Comparison of ENCODE assay signal across 18 cellular contexts in genomic region chr3:41033956-41034519, GRCh38.
A peak's percentile ranks its signal among the peaks of the same experiment; 100 is the strongest.
DNase-seq lines count a peak whose midpoint lies in the region; ATAC-seq and TF ChIP-seq lines count a peak whose summit lies in the region.
"Had no signal": no experiment of that assay in that cellular context is flagged by ENCODE, and none has a peak within 500 bp of the region (broad histone marks: within the 10 kb centered on the region; RNA-seq: fewer than 3 reads in every experiment).

No MANE protein-coding gene starts in this region.

- H3K27me3 Mint-ChIP-seq in WTC11 (ENCODE audit: low read depth) (no peaks in the 10 kb centered on the region), endothelial cell (ENCODE audit: unreplicated experiment) (no peaks in the 10 kb centered on the region)
- peaks cover 16% of the 10 kb centered on the region for H3K27me3 Mint-ChIP-seq in activated T-helper 17 cell treated with anti-CD3 and anti-CD28 coated beads, Interleukin-2, amount 50 U/mL, for 72 hours

- peaks cover 14% of the 10 kb centered on the region for H3K9me3 Mint-ChIP-seq in WTC11
- H3K9me3 Mint-ChIP-seq in endothelial cell (ENCODE audit: unreplicated experiment), result no peaks in the 10 kb centered on the region
- no peaks in the 10 kb centered on the region for H3K9me3 Mint-ChIP-seq in activated T-helper 17 cell treated with anti-CD3 and anti-CD28 coated beads, Interleukin-2, amount 50 U/mL, for 72 hours
- H3K9me3 Mint-ChIP-seq: CD4-positive, CD25-positive, alpha-beta regulatory T cell had no signal

- H3K4me3 Mint-ChIP-seq in WTC11 (no peak overlapping the region), endothelial cell (ENCODE audit: unreplicated experiment) (no peak overlapping the region)
- H3K4me3 Mint-ChIP-seq in activated T-helper 17 cell treated with anti-CD3 and anti-CD28 coated beads, Interleukin-2, amount 50 U/mL, for 72 hours, result no peak overlapping the region
- H3K4me3 Mint-ChIP-seq: CD4-positive, CD25-positive, alpha-beta regulatory T cell had no signal

- H3K27ac Mint-ChIP-seq in WTC11 (no peak overlapping the region), endothelial cell (ENCODE audit: unreplicated experiment) (no peak overlapping the region)
- no peak overlapping the region for H3K27ac Mint-ChIP-seq in activated T-helper 17 cell treated with anti-CD3 and anti-CD28 coated beads, Interleukin-2, amount 50 U/mL, for 72 hours
- H3K27ac Mint-ChIP-seq: CD4-positive, CD25-positive, alpha-beta regulatory T cell had no signal

- H3K36me3 Mint-ChIP-seq in WTC11 (peaks cover 12% of the 10 kb centered on the region), endothelial cell (ENCODE audit: low read depth, unreplicated experiment) (peaks cover 16% of the 10 kb centered on the region)
- no peaks in the 10 kb centered on the region for H3K36me3 Mint-ChIP-seq in activated T-helper 17 cell treated with anti-CD3 and anti-CD28 coated beads, Interleukin-2, amount 50 U/mL, for 72 hours (ENCODE audit: low read depth)
- H3K36me3 Mint-ChIP-seq: CD4-positive, CD25-positive, alpha-beta regulatory T cell had no signal

- peak; percentile 5 for DNase-seq in NCI-H748 (lab: John Stamatoyannopoulos, UW; ENCODE audit: unreplicated experiment)
- DNase-seq in NCI-H748 treated with DMSO at 0.1 percent for 48 hours (lab: John Stamatoyannopoulos, UW), result no peak
- DNase-seq in WTC11 (ENCODE audit: low spot score), result no peak
- peak; percentile 55 for DNase-seq in iPS-NIHi7 (ENCODE audit: extremely low spot score)
- DNase-seq in endothelial cell (ENCODE audit: low spot score), result no peak
- no peak for DNase-seq in NCI-H1105 treated with DMSO at 0.1 percent for 48 hours (lab: John Stamatoyannopoulos, UW)
- DNase-seq: BE2C; Caco-2; CD4-positive, CD25-positive, alpha-beta regulatory T cell; DMS153; EL; GOT3; NCI-H146; NCI-H2029 treated with DMSO at 0.1 percent for 48 hours; NCI-H774; PC-9 had no signal

- CTCF ChIA-PET in WTC11 (lab: Charles Lee), result interaction anchor here (0.6 to 1.2 kb wide), 8 partner anchors 9 to 446 kb away, joined by 3 to 7 read pairs (median 4); partner anchors contain the start of gene CTNNB1

- ATAC-seq in WTC11, result peak; percentile 83
- ATAC-seq in activated T-helper 17 cell treated with anti-CD3 and anti-CD28 coated beads, Interleukin-2, amount 50 U/mL, for 72 hours (replicated peaks), result no peak
- ATAC-seq: GM12878 had no signal

- TF ChIP-seq CTCF in WTC11 (IDR thresholded peaks at IDR 0.05) (no peak), endothelial cell (IDR thresholded peaks at IDR 0.05; ENCODE audit: unreplicated experiment) (no peak)

- POLR2A ChIA-PET in WTC11 (lab: Charles Lee), result no interaction called here

- H3K4me1 Mint-ChIP-seq in WTC11 (no peaks in the 10 kb centered on the region), endothelial cell (ENCODE audit: unreplicated experiment) (peaks cover 27% of the 10 kb centered on the region)
- H3K4me1 Mint-ChIP-seq in activated T-helper 17 cell treated with anti-CD3 and anti-CD28 coated beads, Interleukin-2, amount 50 U/mL, for 72 hours, result no peaks in the 10 kb centered on the region

TF ChIP-seq in WTC11, 78 proteins besides CTCF, POLR2A, EP300 and RAD21:
- peak; percentile 50; the same call in 1 of the 2 replicates for TF ChIP-seq ZNF423 (CRISPR knock-in tag; IDR thresholded peaks at IDR 0.05)
- TF ChIP-seq ZNF671 (CRISPR knock-in tag; IDR thresholded peaks at IDR 0.05), result no peak

Comparison
In these comparisons a context has a peak if more than half of its experiments do, and no peak if none do; other contexts are left out.
1. DNase-seq: peak in NCI-H748 (single experiment) and iPS-NIHi7 (single experiment); none in NCI-H748 treated with DMSO at 0.1 percent for 48 hours (single experiment), WTC11 (single experiment), endothelial cell (single experiment) and NCI-H1105 treated with DMSO at 0.1 percent for 48 hours (single experiment).